13 cellular contexts compared by ENCODE assay signal in the genomic region with DNA sequence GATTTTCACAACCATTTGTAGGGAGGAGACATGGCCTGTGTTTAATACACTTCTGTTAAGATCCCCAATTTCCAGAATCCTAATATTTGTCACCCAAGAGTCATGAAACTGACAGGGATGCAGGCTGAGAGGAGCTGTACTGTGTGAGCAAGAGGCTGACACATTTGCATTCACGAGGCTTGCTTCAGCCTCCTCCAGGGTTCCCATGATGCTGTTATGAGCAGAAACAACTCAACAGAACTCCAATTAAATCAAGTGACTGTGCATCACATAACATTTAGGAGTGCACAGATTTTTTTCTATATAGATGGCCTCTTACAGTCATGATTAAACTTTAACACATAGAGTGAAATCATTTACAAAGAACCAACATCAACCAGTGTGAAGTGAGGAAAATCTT.
"Had no signal": no experiment of that assay in that cellular context is flagged by ENCODE, and none has a peak within 500 bp of the region (broad histone marks: within the 10 kb centered on the region; RNA-seq: fewer than 3 reads in every experiment).

No MANE protein-coding gene starts in this region.

- H3K36me3 ChIP-seq: tibial nerve, uterus had no signal

- ATAC-seq: activated naive CD8-positive, alpha-beta T cell treated with anti-CD3 and anti-CD28 coated beads, Interleukin-2, amount 50 U/mL, for 24 hours; natural killer cell had no signal

- H3K27me3 ChIP-seq: tibial nerve, uterus had no signal

- H3K4me3 ChIP-seq: tibial nerve, uterus had no signal

- DNase-seq: activated CD4-positive, CD25-positive, alpha-beta regulatory T cell; activated naive CD4-positive, alpha-beta T cell; activated naive CD8-positive, alpha-beta T cell treated with anti-CD3 and anti-CD28 coated beads, Interleukin-2, amount 50 U/mL, for 24 hours; aorta; cerebellar nuclear complex; effector memory CD4-positive, alpha-beta T cell; foreskin melanocyte; mesendoderm; natural killer cell; stimulated activated CD4-positive, alpha-beta T cell treated with anti-CD3 and anti-CD28 coated beads, Interleukin-4, amount 100 ng/mL, for 24 hours; stimulated activated naive CD4-positive, alpha-beta T cell; uterus had no signal

- H3K9me3 ChIP-seq: tibial nerve, uterus had no signal
